In the genomic region with DNA sequence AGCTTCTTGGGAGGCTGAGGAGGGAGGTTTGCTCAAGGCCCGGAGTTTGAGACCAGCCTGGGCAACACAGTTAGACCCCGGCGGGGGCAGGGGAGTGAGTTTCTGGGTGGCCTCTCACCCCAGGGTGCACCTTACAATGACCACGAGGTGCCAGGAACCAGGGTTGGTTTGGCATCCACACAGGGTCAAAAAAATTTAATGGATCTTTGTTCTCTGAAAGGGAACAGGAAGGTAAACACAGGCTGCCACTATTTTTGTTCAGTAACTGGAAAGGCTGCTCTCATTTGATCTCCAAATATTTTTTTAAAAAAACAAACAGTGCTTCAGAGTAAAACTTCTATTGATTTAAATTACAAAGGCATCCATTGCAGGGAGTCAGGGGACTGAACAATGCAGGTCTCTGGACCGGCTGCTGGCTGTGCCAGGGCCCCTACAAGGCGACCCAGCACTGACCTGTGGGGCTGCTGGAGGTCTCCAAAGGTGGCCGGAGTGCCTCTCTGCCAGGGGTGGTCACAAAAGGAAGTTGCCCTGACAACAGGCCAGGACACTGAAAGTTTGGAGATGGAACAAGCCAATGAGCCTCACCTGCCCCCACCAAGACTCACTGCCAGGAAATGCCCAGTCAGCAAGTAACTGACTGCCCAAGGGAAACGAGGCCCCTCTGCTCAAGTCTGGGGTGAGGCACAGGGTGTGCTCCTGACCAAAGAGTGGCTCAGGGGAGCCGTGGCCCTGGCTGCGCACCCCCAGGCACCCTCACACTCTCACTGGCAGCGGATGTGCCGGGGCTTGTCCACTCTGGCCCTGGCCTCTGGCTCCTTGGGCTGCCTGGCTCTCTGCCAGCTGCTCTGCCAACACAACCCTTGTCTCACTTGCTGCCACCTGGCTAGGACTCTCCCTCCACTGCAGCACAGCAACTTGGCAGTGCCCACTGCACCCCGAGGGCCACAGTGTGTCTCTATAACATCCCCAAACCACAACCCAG, we compare ENCODE assay signal across 8 cellular contexts. TPM values are rescaled to one million over a fixed set of nuclear protein-coding genes. Genes with fewer than 3 reads are reported as not detected.
DNase-seq lines count a peak whose midpoint lies in the region; ATAC-seq and TF ChIP-seq lines count a peak whose summit lies in the region.

No MANE protein-coding gene starts in this region.

- H3K27me3 ChIP-seq in neutrophil: no peaks in the 10 kb centered on the region

- peak overlapping the region; percentile 83 for H3K27ac ChIP-seq in neutrophil

- no peak for ATAC-seq in HG03159 (IDR thresholded peaks at IDR 0.05; ENCODE audit: unreplicated experiment)

- DNase-seq in Ammon's horn (ENCODE audit: low spot score) (peak; percentile 69), NCI-H2196 treated with DMSO at 0.1 percent for 48 hours (lab: John Stamatoyannopoulos, UW; ENCODE audit: unreplicated experiment) (peak; percentile 86), endothelial cell (ENCODE audit: low spot score) (no peak), activated gamma-delta T cell (lab: John Stamatoyannopoulos, UW) (no peak), T-helper 9 cell (no peak)
- no peak for DNase-seq in activated CD4-positive, alpha-beta T cell treated with anti-CD3 and anti-CD28 coated beads, Interleukin-2, amount 10 ng/mL, durations not matched to agents 7 days and 5 days

- H3K36me3 Mint-ChIP-seq in endothelial cell (ENCODE audit: low read depth, unreplicated experiment): peaks cover 11% of the 10 kb centered on the region
- H3K36me3 Mint-ChIP-seq in activated CD4-positive, alpha-beta T cell treated with anti-CD3 and anti-CD28 coated beads, Interleukin-2, amount 10 ng/mL, durations not matched to agents 7 days and 5 days (ENCODE audit: low read depth): peaks cover 13% of the 10 kb centered on the region

- H3K4me1 Mint-ChIP-seq in endothelial cell (ENCODE audit: unreplicated experiment): peaks cover 60% of the 10 kb centered on the region
- H3K4me1 Mint-ChIP-seq in activated CD4-positive, alpha-beta T cell treated with anti-CD3 and anti-CD28 coated beads, Interleukin-2, amount 10 ng/mL, durations not matched to agents 7 days and 5 days: peaks cover 5% of the 10 kb centered on the region

- H3K36me3 ChIP-seq in neutrophil: peaks cover 33% of the 10 kb centered on the region

- peaks cover 6% of the 10 kb centered on the region for H3K27me3 Mint-ChIP-seq in endothelial cell (ENCODE audit: unreplicated experiment)
- no peaks in the 10 kb centered on the region for H3K27me3 Mint-ChIP-seq in activated CD4-positive, alpha-beta T cell treated with anti-CD3 and anti-CD28 coated beads, Interleukin-2, amount 10 ng/mL, durations not matched to agents 7 days and 5 days

- H3K4me3 ChIP-seq in neutrophil (ENCODE audit: low read depth in 1 of 2, low read length in 1 of 2): no peak overlapping the region

- peak overlapping the region; percentile 93 for H3K27ac Mint-ChIP-seq in endothelial cell (ENCODE audit: unreplicated experiment)
- no peak overlapping the region for H3K27ac Mint-ChIP-seq in activated CD4-positive, alpha-beta T cell treated with anti-CD3 and anti-CD28 coated beads, Interleukin-2, amount 10 ng/mL, durations not matched to agents 7 days and 5 days

- TF ChIP-seq CTCF in endothelial cell (IDR thresholded peaks at IDR 0.05; ENCODE audit: unreplicated experiment): no peak
- no peak for TF ChIP-seq CTCF in neutrophil (IDR thresholded peaks at IDR 0.05)

- H3K4me1 ChIP-seq in neutrophil (ENCODE audit: control insufficient read depth in 1 of 2, insufficient read depth in 1 of 2, low read depth in 1 of 2, low read length in 1 of 2): peaks cover 80 to 87% of the 10 kb centered on the region in 2 experiments

- CTCF ChIA-PET in activated CD4-positive, alpha-beta T cell treated with anti-CD3 and anti-CD28 coated beads, Interleukin-2, amount 10 ng/mL, durations not matched to agents 7 days and 5 days (lab: Charles Lee): no interaction called here

- no peaks in the 10 kb centered on the region for H3K9me3 Mint-ChIP-seq in endothelial cell (ENCODE audit: unreplicated experiment)
- no peaks in the 10 kb centered on the region for H3K9me3 Mint-ChIP-seq in activated CD4-positive, alpha-beta T cell treated with anti-CD3 and anti-CD28 coated beads, Interleukin-2, amount 10 ng/mL, durations not matched to agents 7 days and 5 days

- no peaks in the 10 kb centered on the region for H3K9me3 ChIP-seq in neutrophil

- peak overlapping the region; percentile 65 for H3K4me3 Mint-ChIP-seq in endothelial cell (ENCODE audit: unreplicated experiment)
- no peak overlapping the region for H3K4me3 Mint-ChIP-seq in activated CD4-positive, alpha-beta T cell treated with anti-CD3 and anti-CD28 coated beads, Interleukin-2, amount 10 ng/mL, durations not matched to agents 7 days and 5 days

- POLR2A ChIA-PET in activated CD4-positive, alpha-beta T cell treated with anti-CD3 and anti-CD28 coated beads, Interleukin-2, amount 10 ng/mL, durations not matched to agents 7 days and 5 days (lab: Charles Lee): no interaction called here

RNA-seq across cellular contexts. Expression of a gene that starts 51.8 kb away (rescaled TPM):
- total RNA-seq in endothelial cell (ENCODE audit: unreplicated experiment): 29.8 TPM
- 10 to 100 TPM; 23.9 to 25.5 TPM for total RNA-seq in activated CD4-positive, alpha-beta T cell treated with anti-CD3 and anti-CD28 coated beads, Interleukin-2, amount 10 ng/mL, durations not matched to agents 7 days and 5 days

Comparison
In these comparisons a context has a peak if more than half of its experiments do, and no peak if none do; other contexts are left out.
1. DNase-seq: peak in Ammon's horn (single experiment) and NCI-H2196 treated with DMSO at 0.1 percent for 48 hours (single experiment); none in endothelial cell (single experiment), activated gamma-delta T cell (single experiment), activated CD4-positive, alpha-beta T cell treated with anti-CD3 and anti-CD28 coated beads, Interleukin-2, amount 10 ng/mL, durations not matched to agents 7 days and 5 days (single experiment) and T-helper 9 cell (single experiment).